8 cellular contexts compared by ENCODE assay signal in the genomic region with DNA sequence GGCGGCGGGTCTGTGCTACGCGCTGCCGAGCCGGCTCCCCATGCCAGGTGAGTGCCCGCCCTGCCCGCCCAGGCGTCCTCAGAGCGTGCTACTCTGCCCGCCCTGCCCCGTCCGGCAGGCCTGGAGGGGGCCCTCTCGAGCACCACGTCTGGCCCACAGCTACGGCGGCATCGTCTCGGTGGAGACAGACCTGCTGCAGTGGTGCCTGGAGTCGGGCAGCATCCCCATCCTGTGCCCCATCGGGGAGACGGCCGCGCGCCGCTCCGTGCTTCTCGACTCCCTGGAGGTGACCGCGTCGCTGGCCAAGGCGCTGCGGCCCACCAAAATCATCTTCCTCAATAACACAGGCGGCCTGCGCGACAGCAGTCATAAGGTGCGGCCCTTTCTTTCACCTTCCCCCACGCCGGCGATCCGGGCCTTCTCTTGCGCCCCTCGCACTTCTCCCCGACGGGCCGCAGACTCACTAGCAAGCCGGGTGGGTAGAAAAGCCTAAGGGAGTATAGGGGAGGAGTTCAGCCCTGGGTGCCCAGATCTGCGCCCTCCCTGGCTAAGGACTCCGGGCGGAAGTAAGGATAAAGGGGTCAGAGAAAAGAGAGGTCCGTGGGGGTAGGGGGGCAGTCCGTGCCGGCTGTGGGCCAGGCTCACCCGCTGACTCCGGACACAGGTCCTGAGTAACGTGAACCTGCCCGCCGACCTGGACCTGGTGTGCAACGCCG. TPM values are rescaled to one million over a fixed set of nuclear protein-coding genes. Genes with fewer than 3 reads are reported as not detected.
DNase-seq lines count a peak whose midpoint lies in the region; ATAC-seq, FAIRE-seq and TF ChIP-seq lines count a peak whose summit lies in the region.

No MANE protein-coding gene starts in this region.

- TF ChIP-seq RAD21 in GM12878 (IDR thresholded peaks at IDR 0.05; ENCODE audit: insufficient read depth, low read depth, low read length) = no peak

- H3K27ac ChIP-seq in GM12878 (ENCODE audit: control insufficient read depth, insufficient read depth) = no peak overlapping the region

- POLR2A ChIA-PET in GM12878 (lab: Charles Lee) = interaction anchor here (1.0 kb wide), 1 partner anchor 13 kb away, joined by 3 read pairs; no protein-coding TSS in a partner anchor

- peaks cover 10% of the 10 kb centered on the region in 2 experiments for H3K27me3 ChIP-seq in GM12878 (replicated peaks in 1 of 2; ENCODE audit: control insufficient read depth in 2 of 2, insufficient read depth in 2 of 2, low read length in 1 of 2)

- H2AFZ ChIP-seq in GM12878 (ENCODE audit: control insufficient read depth, low read depth, low read length) = peak overlapping the region; percentile 83

- no peak overlapping the region for H3K9ac ChIP-seq in GM12878 (ENCODE audit: control insufficient read depth, insufficient read depth, low read length)

- no TSS peak for BruUV-seq in GM12878 (replicated peaks; lab: Mats Ljungman, UMichigan)

- H3K4me1 ChIP-seq in GM12878 (ENCODE audit: control insufficient read depth, insufficient read depth, low read length) = peaks cover 7% of the 10 kb centered on the region

- H3K79me2 ChIP-seq in GM12878 (ENCODE audit: control insufficient read depth, insufficient read depth, low read length) = no peaks in the 10 kb centered on the region

- no peaks in the 10 kb centered on the region for H3K36me3 ChIP-seq in GM12878 (ENCODE audit: control insufficient read depth in 2 of 2, insufficient read depth in 2 of 2, low read length in 1 of 2)

- CTCF ChIA-PET in GM12878 (lab: Yijun Ruan, JAX) = interaction anchor here (1.3 to 1.7 kb wide), 3 partner anchors 35 to 162 kb away, joined by 3 to 13 read pairs (median 4); no protein-coding TSS in a partner anchor

- no peaks in the 10 kb centered on the region; the same call in 1 of the 2 replicates for H4K20me1 ChIP-seq in GM12878 (ENCODE audit: control insufficient read depth, insufficient read depth)

- no peak for TF ChIP-seq POLR2A in GM12878 (IDR thresholded peaks at IDR 0.05; ENCODE audit: low read depth, low read length)

- SMC1A ChIA-PET in GM12878 (lab: Charles Lee; ENCODE audit: uncharacterized antibody, unreplicated experiment) = no interaction called here

- peak overlapping the region; percentile 98 for H3K4me2 ChIP-seq in GM12878 (ENCODE audit: control insufficient read depth, insufficient read depth)

- WGBS in GM12878 (ENCODE audit: insufficient coverage, insufficient replicate concordance, low lambda C conversion rate, missing lambda C conversion rate) = 7% methylated on average over 56 of the region's 60 CpGs

- intact Hi-C loops in GM12878 (cut with micrococcal nuclease; ENCODE audit: unreplicated experiment) = no loop called here

- RAD21 ChIA-PET in GM12878 (lab: Charles Lee; ENCODE audit: unreplicated experiment) = interaction anchor here (0.7 to 1.6 kb wide), 3 partner anchors 36 to 171 kb away, joined by 3 to 4 read pairs (median 3); no protein-coding TSS in a partner anchor

- peak in 2 of 3 experiments; percentile 7 to 11; a peak in 1 of 6 replicates for TF ChIP-seq CTCF in GM12878 (IDR thresholded peaks at IDR 0.05 in 2 of 3, conservative IDR thresholded peaks at IDR 0.05 in 1 of 3; ENCODE audit: control insufficient read depth in 2 of 3, extremely low read depth in 1 of 3, insufficient read depth in 1 of 3, low read depth in 3 of 3, low read length in 3 of 3)

- peak; percentile 13 for ATAC-seq in GM12878
- no peak for ATAC-seq in HG03460 (IDR thresholded peaks at IDR 0.05; ENCODE audit: unreplicated experiment)

- no peaks in the 10 kb centered on the region for H3K9me3 ChIP-seq in GM12878 (replicated peaks; ENCODE audit: control insufficient read depth, insufficient read depth, low read length)

- DNase-seq in NCI-H1417 (lab: John Stamatoyannopoulos, UW) (peak; percentile 18 to 56 (median 47)), NCI-H1417 treated with DMSO at 0.1 percent for 48 hours (lab: John Stamatoyannopoulos, UW) (no peak), RPMI8226 (peak; percentile 32), GM12878 (ENCODE audit: low read depth, low spot score) (no peak), iris pigment epithelial cell (ENCODE audit: low read depth) (peak; percentile 46), NCI-H1436 (lab: John Stamatoyannopoulos, UW) (no peak)
- DNase-seq in stimulated activated CD4-positive, alpha-beta T cell treated with anti-CD3 and anti-CD28 coated beads, Interleukin-2, amount 100 ng/mL, for 24 hours = peak; percentile 29 to 44

- no peak for TF ChIP-seq EP300 in GM12878 (IDR thresholded peaks at IDR 0.05; ENCODE audit: borderline replicate concordance in 1 of 2, control insufficient read depth in 1 of 2, low read depth in 2 of 2, low read length in 2 of 2)

- in situ Hi-C loops in GM12878 (cut with MboI) = loop anchor here (25.0 kb wide), 1 partner anchor 794 kb away; the partner anchor contains the start of gene TMEM106A

- no peak for FAIRE-seq in GM12878 (lab: Jason Lieb, UNC)

- H3K4me3 ChIP-seq in GM12878 = peak overlapping the region; percentile 91

TF ChIP-seq in GM12878, 131 proteins besides CTCF, POLR2A, EP300 and RAD21:
- 0 out of 2 replicates have a peak, but pooled peaks have one; percentile 19 for TF ChIP-seq NR2F1 (conservative IDR thresholded peaks at IDR 0.05)
- no peak for TF ChIP-seq TCF7 (IDR thresholded peaks at IDR 0.05; ENCODE audit: borderline replicate concordance)
- peak; percentile 51; the same call in 1 of the 2 replicates for TF ChIP-seq EZH2 (IDR thresholded peaks at IDR 0.05; ENCODE audit: borderline replicate concordance, control insufficient read depth, low read depth, low read length)
- TF ChIP-seq LARP7 (IDR thresholded peaks at IDR 0.05) = 0 out of 2 replicates have a peak, but pooled peaks have one; percentile 28

RNA-seq across cellular contexts. Expression of gene NAGS, which starts 1.6 kb away (rescaled TPM):
- 0.75 and 1.5 TPM in 2 replicates for total RNA-seq in GM12878 (2013; cell fraction: nucleolus; rRNA removed)
- total RNA-seq in GM12878 (2014; rRNA removed) (0.65 and 0.90 TPM in 2 replicates), GM12878 (2014; rRNA removed; fragmentation: Illumina TruSeq; extraction: Trizol) (0.46 and 0.58 TPM in 2 replicates), GM12878 (2021) (0.64 TPM in 2 replicates)
- polyA plus RNA-seq in GM12878 (2011; ENCODE audit: low read depth) = 0.21 TPM
- polyA plus RNA-seq in GM12878 (2011; rRNA removed) (0.58 and 0.80 TPM in 2 replicates), GM12878 (2014; fragmentation: Illumina TruSeq; extraction: Trizol) (0.53 TPM in 1 of 2 replicates, not detected in the other), GM12878 (2014; fragmentation: Nextera tagmentation; extraction: Ambion mirVana) (under 1 TPM in 1 of 2 experiments, not detected in 1; 0.11 TPM), GM12878 (2014; rRNA removed) (0.38 and 0.55 TPM in 2 replicates), GM12878 (2016; fragmentation: Nextera tagmentation; extraction: Ambion mirVana) (1 to 10 TPM in 1 of 2 experiments, under 1 TPM in 1; 0.72 to 1.6 TPM)
- 0.70 and 1.3 TPM in 2 replicates for polyA plus RNA-seq in GM12878 (2011; cell fraction: cytosol; rRNA removed)
- polyA plus RNA-seq in GM12878 (2011; cell fraction: nucleus; rRNA removed) = 0.57 and 0.87 TPM in 2 replicates
- polyA plus RNA-seq in GM12878 (2012) = 0.39 and 0.77 TPM in 2 replicates
- 0.66 and 1.2 TPM in 2 replicates for polyA minus RNA-seq in GM12878 (2011; rRNA and poly(A)+ RNA removed)
- polyA minus RNA-seq in GM12878 (2011; cell fraction: cytosol; rRNA and poly(A)+ RNA removed) = 0.42 TPM in 1 of 2 replicates, not detected in the other
- 0.96 and 0.97 TPM in 2 replicates for polyA minus RNA-seq in GM12878 (2011; cell fraction: nucleus; rRNA and poly(A)+ RNA removed)

RNA-seq across cellular contexts. Expression of gene TMEM101, which starts 8.7 kb away (rescaled TPM):
- total RNA-seq in GM12878 (2013; cell fraction: nucleolus; rRNA removed) = 37.1 and 41.1 TPM in 2 replicates
- total RNA-seq in GM12878 (2014; rRNA removed) = 43.8 and 48.7 TPM in 2 replicates
- total RNA-seq in GM12878 (2014; rRNA removed; fragmentation: Illumina TruSeq; extraction: Trizol) = 25.0 and 25.3 TPM in 2 replicates
- 34.6 and 36.6 TPM in 2 replicates for total RNA-seq in GM12878 (2021)
- 18.4 TPM for polyA plus RNA-seq in GM12878 (2011; ENCODE audit: low read depth)
- 19.9 and 27.8 TPM in 2 replicates for polyA plus RNA-seq in GM12878 (2011; rRNA removed)
- polyA plus RNA-seq in GM12878 (2011; cell fraction: cytosol; rRNA removed) = 44.0 and 54.5 TPM in 2 replicates
- 21.5 and 23.8 TPM in 2 replicates for polyA plus RNA-seq in GM12878 (2011; cell fraction: nucleus; rRNA removed)
- polyA plus RNA-seq in GM12878 (2012) = 39.7 and 39.9 TPM in 2 replicates
- polyA plus RNA-seq in GM12878 (2014; fragmentation: Illumina TruSeq; extraction: Trizol) = 14.7 and 18.4 TPM in 2 replicates
- polyA plus RNA-seq in GM12878 (2014; fragmentation: Nextera tagmentation; extraction: Ambion mirVana) = 10 to 100 TPM; 70.0 to 72.5 TPM
- 39.2 and 47.3 TPM in 2 replicates for polyA plus RNA-seq in GM12878 (2014; rRNA removed)
- polyA plus RNA-seq in GM12878 (2016; fragmentation: Nextera tagmentation; extraction: Ambion mirVana) = 10 to 100 TPM; 30.1 to 35.2 TPM
- polyA minus RNA-seq in GM12878 (2011; rRNA and poly(A)+ RNA removed) = 36.9 and 62.2 TPM in 2 replicates
- 14.7 and 14.9 TPM in 2 replicates for polyA minus RNA-seq in GM12878 (2011; cell fraction: cytosol; rRNA and poly(A)+ RNA removed)
- 11.1 and 14.8 TPM in 2 replicates for polyA minus RNA-seq in GM12878 (2011; cell fraction: nucleus; rRNA and poly(A)+ RNA removed)

RNA-seq across cellular contexts. Expression of gene PYY, which starts 52.3 kb away (rescaled TPM):
- total RNA-seq in GM12878 (2013; cell fraction: nucleolus; rRNA removed) = not detected in 2 replicates
- total RNA-seq in GM12878 (2014; rRNA removed) = not detected in 2 replicates
- not detected in 2 replicates for total RNA-seq in GM12878 (2014; rRNA removed; fragmentation: Illumina TruSeq; extraction: Trizol)
- not detected in 2 replicates for total RNA-seq in GM12878 (2021)
- polyA plus RNA-seq in GM12878 (2011; ENCODE audit: low read depth) = not detected
- 0.07 TPM in 1 of 2 replicates, not detected in the other for polyA plus RNA-seq in GM12878 (2011; rRNA removed)
- not detected in 2 replicates for polyA plus RNA-seq in GM12878 (2011; cell fraction: cytosol; rRNA removed)
- 0.21 TPM in 1 of 2 replicates, not detected in the other for polyA plus RNA-seq in GM12878 (2011; cell fraction: nucleus; rRNA removed)
- polyA plus RNA-seq in GM12878 (2012) = 0.11 TPM in 1 of 2 replicates, not detected in the other
- polyA plus RNA-seq in GM12878 (2014; fragmentation: Illumina TruSeq; extraction: Trizol) = not detected in 2 replicates
- polyA plus RNA-seq in GM12878 (2014; fragmentation: Nextera tagmentation; extraction: Ambion mirVana) = not detected
- polyA plus RNA-seq in GM12878 (2014; rRNA removed) = 0.18 TPM in 1 of 2 replicates, not detected in the other
- not detected for polyA plus RNA-seq in GM12878 (2016; fragmentation: Nextera tagmentation; extraction: Ambion mirVana)
- polyA minus RNA-seq in GM12878 (2011; rRNA and poly(A)+ RNA removed) = not detected in 2 replicates
- not detected in 2 replicates for polyA minus RNA-seq in GM12878 (2011; cell fraction: cytosol; rRNA and poly(A)+ RNA removed)
- not detected in 2 replicates for polyA minus RNA-seq in GM12878 (2011; cell fraction: nucleus; rRNA and poly(A)+ RNA removed)

Comparison
In these comparisons a context has a peak if more than half of its experiments do, and no peak if none do; other contexts are left out.
1. DNase-seq: peak in NCI-H1417 (3 of 3), RPMI8226 (single experiment), iris pigment epithelial cell (single experiment) and stimulated activated CD4-positive, alpha-beta T cell treated with anti-CD3 and anti-CD28 coated beads, Interleukin-2, amount 100 ng/mL, for 24 hours (2 of 2); none in NCI-H1417 treated with DMSO at 0.1 percent for 48 hours (single experiment), GM12878 (single experiment) and NCI-H1436 (single experiment).